In genomic region chr1:201709564-201710295, GRCh38 we compare ENCODE assay signal across 8 cellular contexts.
DNase-seq lines count a peak whose midpoint lies in the region; ATAC-seq, FAIRE-seq and TF ChIP-seq lines count a peak whose summit lies in the region.

No MANE protein-coding gene starts in this region.

- H3K9me3 ChIP-seq in A549 = no peaks in the 10 kb centered on the region
- no peaks in the 10 kb centered on the region for H3K9me3 ChIP-seq in uterus

- ATAC-seq in A549 (peak; percentile 62 to 80; a peak in 4 of 6 replicates), HG03175 (IDR thresholded peaks at IDR 0.05; ENCODE audit: unreplicated experiment) (peak; percentile 81)

- no peaks in the 10 kb centered on the region for H3K36me3 ChIP-seq in uterus

- 25% methylated on average over 4 of the region's 4 CpGs for WGBS in A549 (ENCODE audit: missing lambda C conversion rate)

- TF ChIP-seq CTCF in A549 (IDR thresholded peaks at IDR 0.05) = peak; percentile 92
- peak; percentile 95 for TF ChIP-seq CTCF in GM12875 (IDR thresholded peaks at IDR 0.05; ENCODE audit: borderline replicate concordance, insufficient read depth, low read depth, low read length)
- peak; percentile 91 to 97 (median 94) for TF ChIP-seq CTCF in uterus (IDR thresholded peaks at IDR 0.05)

- DNase-seq in A549 (ENCODE audit: low read depth in 1 of 2, low spot score in 1 of 2) = peak; percentile 54 to 82
- peak; percentile 59 for DNase-seq in RPMI7951 (ENCODE audit: low read depth)
- peak; percentile 10 for DNase-seq in activated effector memory CD4-positive, alpha-beta T cell treated with Interleukin-2 at 50 U/mL for 16 hours
- peak; percentile 60 to 95 (median 86) for DNase-seq in head of caudate nucleus
- peak; percentile 55 to 97 (median 83) for DNase-seq in posterior cingulate gyrus
- DNase-seq in uterus = peak; percentile 79 to 80

- POLR2A ChIA-PET in A549 (lab: Yijun Ruan, JAX) = interaction anchor here (0.5 to 2.3 kb wide), 2 partner anchors 83 to 163 kb away, joined by 4 to 8 read pairs; no protein-coding TSS in a partner anchor

- TF ChIP-seq POLR2A in A549 (IDR thresholded peaks at IDR 0.05; ENCODE audit: low read length) = no peak
- TF ChIP-seq POLR2A in uterus (IDR thresholded peaks at IDR 0.05) = no peak

- CTCF ChIA-PET in A549 (lab: Yijun Ruan, JAX) = interaction anchor here (0.6 to 29.6 kb wide), 63 partner anchors 10 to 300 kb away, joined by 3 to 903 read pairs (median 5); no protein-coding TSS in a partner anchor

- no peak for TF ChIP-seq EP300 in A549 (IDR thresholded peaks at IDR 0.05)

- peak overlapping the region; percentile 20; the same call in 1 of the 3 replicates for H3K4me2 ChIP-seq in A549

- peak overlapping the region; percentile 59 to 95 for H3K27ac ChIP-seq in A549
- H3K27ac ChIP-seq in uterus = peak overlapping the region; percentile 89 to 96

- intact Hi-C loops in head of caudate nucleus (cut with DNase I) = loop anchor here (2.0 kb wide), 1 partner anchor 83 kb away; no protein-coding TSS in a partner anchor
- intact Hi-C loops in posterior cingulate gyrus (cut with DNase I) = loop anchor here (1.0 kb wide), 1 partner anchor 84 kb away; no protein-coding TSS in a partner anchor
- intact Hi-C loops in uterus (cut with DNase I; ENCODE audit: low total_unique reads) = loop anchor here (2.0 kb wide), 1 partner anchor 83 kb away; no protein-coding TSS in a partner anchor

- H3K4me1 ChIP-seq in A549 (peaks cover 43% of the 10 kb centered on the region), uterus (peaks cover 21 to 25% of the 10 kb centered on the region in 2 donors)

- no peak for FAIRE-seq in A549 (lab: Jason Lieb, UNC)

- H3K4me3 ChIP-seq in A549 (no peak overlapping the region), GM12875 (ENCODE audit: low read depth, low read length) (no peak overlapping the region), uterus (no peak overlapping the region)

- no peaks in the 10 kb centered on the region for H3K27me3 ChIP-seq in uterus

- peak; percentile 95 to 97 for TF ChIP-seq RAD21 in A549 (conservative IDR thresholded peaks at IDR 0.05 in 1 of 2, IDR thresholded peaks at IDR 0.05 in 1 of 2)

TF ChIP-seq in A549, 52 proteins besides CTCF, POLR2A, EP300 and RAD21:
- no peak for TF ChIP-seq E2F6 (IDR thresholded peaks at IDR 0.05; ENCODE audit: borderline replicate concordance, low read depth)
- peak; percentile 99 for TF ChIP-seq SMC3 (IDR thresholded peaks at IDR 0.05)

Comparison
In these comparisons a context has a peak if more than half of its experiments do, and no peak if none do; other contexts are left out.
1. DNase-seq: peak in every context shown above with its lines; median percentile 86 in head of caudate nucleus; 83 in posterior cingulate gyrus; 80 in uterus; 68 in A549; 59 in RPMI7951; 10 in activated effector memory CD4-positive, alpha-beta T cell treated with Interleukin-2 at 50 U/mL for 16 hours.